Comparison of ENCODE assay signal across 9 cellular contexts in genomic region chr3:172107403-172107802, GRCh38.
DNase-seq lines count a peak whose midpoint lies in the region; ATAC-seq and TF ChIP-seq lines count a peak whose summit lies in the region.
"Had no signal": no experiment of that assay in that cellular context is flagged by ENCODE, and none has a peak within 500 bp of the region (broad histone marks: within the 10 kb centered on the region; RNA-seq: fewer than 3 reads in every experiment).

No MANE protein-coding gene starts in this region.

- DNase-seq in CD4-positive, alpha-beta memory T cell = peak; percentile 62 to 79 (median 69)
- DNase-seq in activated T-cell treated with anti-CD3 and anti-CD28 coated beads, Interleukin-2, amount 50 U/mL, for 1 hour = peak; percentile 36
- DNase-seq in natural killer cell treated with Interleukin-12 subunit alpha and Interleukin-12 subunit beta and Interleukin-15 and Interleukin-18, amount 100 ng/mL, for 72 hours (ENCODE audit: low spot score) = peak; percentile 85
- no peak for DNase-seq in RKO (ENCODE audit: low spot score)
- no peak for DNase-seq in kidney tubule cell (ENCODE audit: low spot score)
- no peak for DNase-seq in adrenal gland

- no peak for TF ChIP-seq POLR2A in adrenal gland (IDR thresholded peaks at IDR 0.05)

- CTCF ChIA-PET in CD4-positive, alpha-beta memory T cell (lab: Charles Lee; ENCODE audit: partially characterized antibody) = interaction anchor here (0.7 to 2.7 kb wide), 13 partner anchors 9 to 864 kb away, joined by 3 to 18 read pairs (median 4); partner anchors contain the start of gene FNDC3B

- H3K9me3 ChIP-seq in CD4-positive, alpha-beta memory T cell (ENCODE audit: control insufficient read depth in 1 of 2, low read length in 2 of 2) = no peaks in the 10 kb centered on the region
- H3K9me3 ChIP-seq in adrenal gland (replicated peaks in 1 of 3) = no peaks in the 10 kb centered on the region
- H3K9me3 ChIP-seq: thoracic aorta had no signal

- intact Hi-C loops in CD4-positive, alpha-beta memory T cell (cut with micrococcal nuclease) = loop anchor here (1.0 to 10.0 kb wide), 6 partner anchors 22 to 1923 kb away; partner anchors contain the start of genes FNDC3B, PHC3 and TNIK
- intact Hi-C loops in adrenal gland (cut with DNase I) = no loop called here

- H3K9me3 Mint-ChIP-seq in CD4-positive, alpha-beta memory T cell = peaks cover 0 to 2% (median 0%) of the 10 kb centered on the region in 8 donors
- no peaks in the 10 kb centered on the region for H3K9me3 Mint-ChIP-seq in natural killer cell treated with Interleukin-12 subunit alpha and Interleukin-12 subunit beta and Interleukin-15 and Interleukin-18, amount 100 ng/mL, for 72 hours

- H3K36me3 Mint-ChIP-seq in CD4-positive, alpha-beta memory T cell = peaks cover 0 to 4% of the 10 kb centered on the region in 2 donors
- no peaks in the 10 kb centered on the region for H3K36me3 Mint-ChIP-seq in natural killer cell treated with Interleukin-12 subunit alpha and Interleukin-12 subunit beta and Interleukin-15 and Interleukin-18, amount 100 ng/mL, for 72 hours

- no peaks in the 10 kb centered on the region for H3K27me3 Mint-ChIP-seq in CD4-positive, alpha-beta memory T cell
- no peaks in the 10 kb centered on the region for H3K27me3 Mint-ChIP-seq in natural killer cell treated with Interleukin-12 subunit alpha and Interleukin-12 subunit beta and Interleukin-15 and Interleukin-18, amount 100 ng/mL, for 72 hours

- 73 to 86% (median 80%) methylated on average over 4 of the region's 4 CpGs for WGBS in adrenal gland, 4 donors

- TF ChIP-seq CTCF in adrenal gland (IDR thresholded peaks at IDR 0.05) = no peak

- H3K27ac Mint-ChIP-seq in CD4-positive, alpha-beta memory T cell = peak overlapping the region; percentile 88 to 97 (median 94)
- H3K27ac Mint-ChIP-seq in natural killer cell treated with Interleukin-12 subunit alpha and Interleukin-12 subunit beta and Interleukin-15 and Interleukin-18, amount 100 ng/mL, for 72 hours = peak overlapping the region; percentile 98 to 100

- H3K4me3 Mint-ChIP-seq in CD4-positive, alpha-beta memory T cell = peak overlapping the region; percentile 76 to 91 (median 81)
- peak overlapping the region; percentile 95 for H3K4me3 Mint-ChIP-seq in natural killer cell treated with Interleukin-12 subunit alpha and Interleukin-12 subunit beta and Interleukin-15 and Interleukin-18, amount 100 ng/mL, for 72 hours

- H3K4me1 ChIP-seq in CD4-positive, alpha-beta memory T cell (ENCODE audit: insufficient read depth, low read length) = peaks cover 77% of the 10 kb centered on the region
- H3K4me1 ChIP-seq in adrenal gland (replicated peaks in 1 of 2) = peaks cover 5 to 61% of the 10 kb centered on the region in 2 donors

- H3K4me1 Mint-ChIP-seq in CD4-positive, alpha-beta memory T cell = peaks cover 63 to 81% (median 74%) of the 10 kb centered on the region in 4 donors
- peaks cover 63 to 85% of the 10 kb centered on the region in 2 donors for H3K4me1 Mint-ChIP-seq in natural killer cell treated with Interleukin-12 subunit alpha and Interleukin-12 subunit beta and Interleukin-15 and Interleukin-18, amount 100 ng/mL, for 72 hours (ENCODE audit: low read depth in 2 of 2)

- H3K4me3 ChIP-seq in CD4-positive, alpha-beta memory T cell (ENCODE audit: low read length in 2 of 2) = peak overlapping the region; percentile 1 to 56
- H3K4me3 ChIP-seq in adrenal gland = no peak overlapping the region
- H3K4me3 ChIP-seq: thoracic aorta had no signal

- ATAC-seq in GM19455 (IDR thresholded peaks at IDR 0.05; ENCODE audit: unreplicated experiment) = peak; percentile 88
- peak; percentile 90 for ATAC-seq in HG03469 (IDR thresholded peaks at IDR 0.05; ENCODE audit: unreplicated experiment)
- ATAC-seq in natural killer cell treated with Interleukin-12 subunit alpha and Interleukin-12 subunit beta and Interleukin-15 and Interleukin-18, amount 100 ng/mL, for 72 hours = peak; percentile 89 to 92

- H3K27me3 ChIP-seq in CD4-positive, alpha-beta memory T cell (ENCODE audit: insufficient read depth, low read length) = no peaks in the 10 kb centered on the region
- no peaks in the 10 kb centered on the region for H3K27me3 ChIP-seq in adrenal gland

- POLR2A ChIA-PET in CD4-positive, alpha-beta memory T cell (lab: Charles Lee; ENCODE audit: partially characterized antibody) = interaction anchor here (0.6 to 3.4 kb wide), 14 partner anchors 10 to 677 kb away, joined by 3 to 37 read pairs (median 7); partner anchors contain the start of genes FNDC3B and TNFSF10

- H3K27ac ChIP-seq in CD4-positive, alpha-beta memory T cell (ENCODE audit: low read depth, low read length) = peak overlapping the region; percentile 42
- H3K27ac ChIP-seq in adrenal gland = peak overlapping the region in 1 of 5 donors; percentile 4

- H3K36me3 ChIP-seq in CD4-positive, alpha-beta memory T cell (ENCODE audit: insufficient read depth, low read length) = no peaks in the 10 kb centered on the region
- no peaks in the 10 kb centered on the region for H3K36me3 ChIP-seq in adrenal gland (replicated peaks in 1 of 2)
- H3K36me3 ChIP-seq: thoracic aorta had no signal

Comparison
In these comparisons a context has a peak if more than half of its experiments do, and no peak if none do; other contexts are left out.
1. DNase-seq: peak in CD4-positive, alpha-beta memory T cell (5 of 5), activated T-cell treated with anti-CD3 and anti-CD28 coated beads, Interleukin-2, amount 50 U/mL, for 1 hour (single experiment) and natural killer cell treated with Interleukin-12 subunit alpha and Interleukin-12 subunit beta and Interleukin-15 and Interleukin-18, amount 100 ng/mL, for 72 hours (single experiment); none in RKO (single experiment), kidney tubule cell (single experiment) and adrenal gland (0 of 7).
2. H3K4me3 ChIP-seq: peak in CD4-positive, alpha-beta memory T cell (2 of 2); none in adrenal gland (0 of 4).
3. Peak in every context shown above with its lines, with median percentiles within 50 percentile points of each other: ATAC-seq.